1 cellular context compared by ENCODE assay signal in genomic region chr4:110193287-110193686, GRCh38.
A peak's percentile ranks its signal among the peaks of the same experiment; 100 is the strongest.
TF ChIP-seq lines count a peak whose summit lies in the region.
"Not testable (repeated sequence)": the region's sequence is repeated elsewhere in the genome, so short reads cannot be mapped to it uniquely, and the experiment has no call there.

No MANE protein-coding gene starts in this region.

TF ChIP-seq in K562, 482 proteins besides CTCF, POLR2A, EP300 and RAD21:
- TF ChIP-seq NFIC (IDR thresholded peaks at IDR 0.05) (peak; percentile 6; the same call in 1 of the 2 replicates), FOSL1 (tag; conservative IDR thresholded peaks at IDR 0.05) (0 out of 2 replicates have a peak, but pooled peaks have one; percentile 34), MYC (IDR thresholded peaks at IDR 0.05; ENCODE audit: low read depth, low read length) (0 out of 2 replicates have a peak, but pooled peaks have one; percentile 15), EGR1 (conservative IDR thresholded peaks at IDR 0.05) (peak; percentile 82), ZNF316 (IDR thresholded peaks at IDR 0.05) (peak; percentile 26; the same call in 1 of the 2 replicates), C11orf30 (IDR thresholded peaks at IDR 0.05; ENCODE audit: low read depth) (peak; percentile 9; the same call in 1 of the 2 replicates), NR2C2 (tag; IDR thresholded peaks at IDR 0.05) (peak; percentile 53), MIER1 (IDR thresholded peaks at IDR 0.05; ENCODE audit: low read depth) (0 out of 2 replicates have a peak, but pooled peaks have one; percentile 17), ARID1B (IDR thresholded peaks at IDR 0.05) (peak; percentile 28; the same call in 1 of the 2 replicates), NR2C1 (IDR thresholded peaks at IDR 0.05) (peak; percentile 35; the same call in 1 of the 2 replicates), LARP7 (IDR thresholded peaks at IDR 0.05) (0 out of 2 replicates have a peak, but pooled peaks have one; percentile 31), ZNF121 (CRISPR knock-in tag; conservative IDR thresholded peaks at IDR 0.05) (peak; percentile 72), ARNT (IDR thresholded peaks at IDR 0.05) (0 out of 4 replicates have a peak, but pooled peaks of 1 of the 2 experiments have one; percentile 16), DPF2 (IDR thresholded peaks at IDR 0.05) (0 out of 2 replicates have a peak, but pooled peaks have one; percentile 66), THRAP3 (IDR thresholded peaks at IDR 0.05; ENCODE audit: borderline replicate concordance) (peak; percentile 72; the same call in 1 of the 2 replicates), ZBTB40 (IDR thresholded peaks at IDR 0.05) (peak; percentile 55; the same call in 1 of the 2 replicates), MECOM (CRISPR knock-in tag; IDR thresholded peaks at IDR 0.05) (0 out of 2 replicates have a peak, but pooled peaks have one; percentile 14), KLF13 (tag; IDR thresholded peaks at IDR 0.05; ENCODE audit: borderline replicate concordance, low read depth) (peak; percentile 5), SMARCE1 (IDR thresholded peaks at IDR 0.05) (0 out of 2 replicates have a peak, but pooled peaks have one; percentile 52), SMARCA5 (IDR thresholded peaks at IDR 0.05) (peak; percentile 35; the same call in 1 of the 2 replicates), EHMT2 (IDR thresholded peaks at IDR 0.05) (peak; percentile 65; the same call in 1 of the 2 replicates), BRD9 (IDR thresholded peaks at IDR 0.05; ENCODE audit: low read depth, partially characterized antibody) (peak; percentile 45), ZNF584 (CRISPR knock-in tag; IDR thresholded peaks at IDR 0.05; ENCODE audit: low read depth) (0 out of 2 replicates have a peak, but pooled peaks have one; percentile 62), SMARCA4 (IDR thresholded peaks at IDR 0.05) (peak; percentile 39; the same call in 1 of the 2 replicates)
- TF ChIP-seq MYC (CRISPR knock-in tag; IDR thresholded peaks at IDR 0.05; ENCODE audit: borderline replicate concordance, low read depth); NR2C2 (CRISPR knock-in tag; IDR thresholded peaks at IDR 0.05); NR2C1 (tag; IDR thresholded peaks at IDR 0.05); ZBTB40 (CRISPR knock-in tag; IDR thresholded peaks at IDR 0.05): not testable (repeated sequence)
- TF ChIP-seq, protein P1, sequence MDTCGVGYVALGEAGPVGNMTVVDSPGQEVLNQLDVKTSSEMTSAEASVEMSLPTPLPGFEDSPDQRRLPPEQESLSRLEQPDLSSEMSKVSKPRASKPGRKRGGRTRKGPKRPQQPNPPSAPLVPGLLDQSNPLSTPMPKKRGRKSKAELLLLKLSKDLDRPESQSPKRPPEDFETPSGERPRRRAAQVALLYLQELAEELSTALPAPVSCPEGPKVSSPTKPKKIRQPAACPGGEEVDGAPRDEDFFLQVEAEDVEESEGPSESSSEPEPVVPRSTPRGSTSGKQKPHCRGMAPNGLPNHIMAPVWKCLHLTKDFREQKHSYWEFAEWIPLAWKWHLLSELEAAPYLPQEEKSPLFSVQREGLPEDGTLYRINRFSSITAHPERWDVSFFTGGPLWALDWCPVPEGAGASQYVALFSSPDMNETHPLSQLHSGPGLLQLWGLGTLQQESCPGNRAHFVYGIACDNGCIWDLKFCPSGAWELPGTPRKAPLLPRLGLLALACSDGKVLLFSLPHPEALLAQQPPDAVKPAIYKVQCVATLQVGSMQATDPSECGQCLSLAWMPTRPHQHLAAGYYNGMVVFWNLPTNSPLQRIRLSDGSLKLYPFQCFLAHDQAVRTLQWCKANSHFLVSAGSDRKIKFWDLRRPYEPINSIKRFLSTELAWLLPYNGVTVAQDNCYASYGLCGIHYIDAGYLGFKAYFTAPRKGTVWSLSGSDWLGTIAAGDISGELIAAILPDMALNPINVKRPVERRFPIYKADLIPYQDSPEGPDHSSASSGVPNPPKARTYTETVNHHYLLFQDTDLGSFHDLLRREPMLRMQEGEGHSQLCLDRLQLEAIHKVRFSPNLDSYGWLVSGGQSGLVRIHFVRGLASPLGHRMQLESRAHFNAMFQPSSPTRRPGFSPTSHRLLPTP (IDR thresholded peaks at IDR 0.05; ENCODE audit: borderline replicate concordance, extremely low read depth, insufficient read length), result peak; percentile 33
